In the genomic region with DNA sequence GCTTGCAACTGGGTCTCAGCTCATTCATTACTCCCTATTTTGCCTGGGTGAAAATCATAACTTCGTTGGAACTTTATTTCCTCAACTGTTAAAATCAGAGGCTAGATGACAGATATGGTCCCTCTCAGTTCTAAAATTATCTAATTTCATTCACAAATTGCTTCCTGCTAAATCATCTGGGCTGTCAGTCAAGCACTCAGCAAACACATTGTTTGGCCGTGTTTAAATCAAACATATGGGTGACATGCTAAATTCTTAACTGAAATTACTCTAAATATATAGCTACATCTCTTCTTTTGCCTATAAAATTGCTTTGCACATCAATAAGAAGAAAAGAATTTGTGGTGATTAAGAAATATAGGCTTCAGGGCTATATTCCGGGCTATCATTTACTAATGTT, we compare ENCODE assay signal across 10 cellular contexts.
"Had no signal": no experiment of that assay in that cellular context is flagged by ENCODE, and none has a peak within 500 bp of the region (broad histone marks: within the 10 kb centered on the region; RNA-seq: fewer than 3 reads in every experiment).

No MANE protein-coding gene starts in this region.

- H3K4me1 ChIP-seq: HAP-1 had no signal

- ATAC-seq: HCT116, HepG2 had no signal

- H3K9me3 ChIP-seq: HAP-1 had no signal

- H3K27ac Mint-ChIP-seq: HFFc6 had no signal

- H2AFZ ChIP-seq: GM23248 had no signal

- H3K27ac ChIP-seq: GM23248, HL-60, KMS-11 had no signal

- H3K9me3 Mint-ChIP-seq: HFFc6 had no signal

- H3K9ac ChIP-seq: GM23248, KMS-11 had no signal

- FAIRE-seq: HepG2 had no signal

- H3K4me3 Mint-ChIP-seq: HFFc6 had no signal

- H3K36me3 ChIP-seq: HAP-1 had no signal

- H3K4me2 ChIP-seq: KMS-11 had no signal

- H3K4me3 ChIP-seq: GM23248, HAP-1 had no signal

- DNase-seq: GM23248, GOT3, H7, HFFc6, KBM-7 had no signal
